Comparison of ENCODE assay signal across 1 cellular context in genomic region chr5:83124593-83124992, GRCh38.
TF ChIP-seq lines count a peak whose summit lies in the region.

No MANE protein-coding gene starts in this region.

TF ChIP-seq in HepG2, 621 proteins besides CTCF, POLR2A, EP300 and RAD21 (continued from another document):
- TF ChIP-seq ZNF609 (CRISPR knock-in tag; IDR thresholded peaks at IDR 0.05; ENCODE audit: borderline replicate concordance) (peak; percentile 99), ZNF816 (CRISPR knock-in tag; IDR thresholded peaks at IDR 0.05; ENCODE audit: borderline replicate concordance) (peak; percentile 61; the same call in 1 of the 2 replicates), ZNF253 (CRISPR knock-in tag; IDR thresholded peaks at IDR 0.05; ENCODE audit: borderline replicate concordance) (no peak), ZNF431 (CRISPR knock-in tag; IDR thresholded peaks at IDR 0.05; ENCODE audit: borderline replicate concordance, low read depth) (no peak; the same call in 1 of the 2 replicates), MBD4 (IDR thresholded peaks at IDR 0.05; ENCODE audit: borderline replicate concordance, low read length) (peak; percentile 90; the same call in 1 of the 2 replicates), ZNF577 (CRISPR knock-in tag; IDR thresholded peaks at IDR 0.05; ENCODE audit: borderline replicate concordance, low read depth) (no peak), SSRP1 (CRISPR knock-in tag; IDR thresholded peaks at IDR 0.05) (no peak), SP5 (CRISPR knock-in tag; IDR thresholded peaks at IDR 0.05; ENCODE audit: borderline replicate concordance, low read depth) (peak; percentile 59; the same call in 1 of the 2 replicates), ZNF331 (CRISPR knock-in tag; IDR thresholded peaks at IDR 0.05) (peak; percentile 69; the same call in 1 of the 2 replicates), MAFK (conservative IDR thresholded peaks at IDR 0.05 in 1 of 2, IDR thresholded peaks at IDR 0.05 in 1 of 2; ENCODE audit: low read length in 2 of 2) (peak in 1 of 2 experiments; percentile 52; a peak in 2 of 4 replicates), ZNF652 (CRISPR knock-in tag; IDR thresholded peaks at IDR 0.05; ENCODE audit: borderline replicate concordance, low read depth) (no peak; the same call in 1 of the 2 replicates)
